Comparison of ENCODE assay signal across 9 cellular contexts in genomic region chr19:35436477-35437141, GRCh38. TPM values are rescaled to one million over a fixed set of nuclear protein-coding genes. Genes with fewer than 3 reads are reported as not detected.
DNase-seq lines count a peak whose midpoint lies in the region; ATAC-seq, FAIRE-seq and TF ChIP-seq lines count a peak whose summit lies in the region.
"Had no signal": no experiment of that assay in that cellular context is flagged by ENCODE, and none has a peak within 500 bp of the region (broad histone marks: within the 10 kb centered on the region; RNA-seq: fewer than 3 reads in every experiment).

No MANE protein-coding gene starts in this region.

- peak overlapping the region; percentile 83 to 89 for H3K27ac ChIP-seq in mucosa of rectum (ENCODE audit: low read depth in 2 of 2, low read length in 2 of 2)

- no peak for ATAC-seq in GM18867 (IDR thresholded peaks at IDR 0.05; ENCODE audit: unreplicated experiment)
- no peak for ATAC-seq in GM21390 (IDR thresholded peaks at IDR 0.05; ENCODE audit: unreplicated experiment)

- peak overlapping the region; percentile 31 to 52 for H3K9ac ChIP-seq in mucosa of rectum (ENCODE audit: low read depth in 1 of 2, low read length in 2 of 2)

- peaks cover 1% of the 10 kb centered on the region for H3K27me3 ChIP-seq in bronchial epithelial cell (ENCODE audit: control insufficient read depth, insufficient read depth, low read length)
- no peaks in the 10 kb centered on the region for H3K27me3 ChIP-seq in mucosa of rectum (ENCODE audit: control insufficient read depth in 2 of 2, insufficient read depth in 2 of 2, low read length in 2 of 2)

- no peak for TF ChIP-seq CTCF in bronchial epithelial cell (IDR thresholded peaks at IDR 0.05; ENCODE audit: insufficient read depth, low read length, severe bottlenecking)

- TF ChIP-seq POLR2A in erythroblast (IDR thresholded peaks at IDR 0.05; ENCODE audit: low read length): no peak

- DNase-seq in ELR (ENCODE audit: low read depth) (peak; percentile 13), NCI-H345 treated with DMSO at 0.1 percent for 48 hours (lab: John Stamatoyannopoulos, UW; ENCODE audit: unreplicated experiment) (peak; percentile 7), bronchial epithelial cell (ENCODE audit: low read depth) (peak; percentile 75), mucosa of gallbladder (ENCODE audit: low spot score) (no peak), erythroblast (lab: John Stamatoyannopoulos, UW) (no peak)

- no peak for FAIRE-seq in bronchial epithelial cell (lab: Jason Lieb, UNC)

- H3K4me1 ChIP-seq in mucosa of rectum (ENCODE audit: control insufficient read depth in 2 of 2, insufficient read depth in 2 of 2, low read length in 2 of 2): peaks cover 28 to 32% of the 10 kb centered on the region in 2 donors

- H3K36me3 ChIP-seq in bronchial epithelial cell (ENCODE audit: control insufficient read depth, insufficient read depth, low read length): no peaks in the 10 kb centered on the region
- H3K36me3 ChIP-seq in mucosa of rectum (ENCODE audit: control insufficient read depth in 2 of 2, insufficient read depth in 2 of 2, low read length in 2 of 2): no peaks in the 10 kb centered on the region

- no peaks in the 10 kb centered on the region for H3K9me3 ChIP-seq in mucosa of rectum (ENCODE audit: control insufficient read depth in 2 of 2, low read length in 2 of 2)

- no peak overlapping the region for H3K4me3 ChIP-seq in bronchial epithelial cell (ENCODE audit: low read depth, low read length)
- peak overlapping the region; percentile 18 to 67 for H3K4me3 ChIP-seq in mucosa of rectum (ENCODE audit: low read length in 2 of 2)

RNA-seq across cellular contexts. Expression of gene FFAR2, which starts 11.4 kb away (rescaled TPM):
- total RNA-seq in bronchial epithelial cell: not detected in 2 replicates
- 0.17 TPM for total RNA-seq in mucosa of gallbladder
- total RNA-seq: NCI-H460 had no signal

RNA-seq across cellular contexts. Expression of gene KRTDAP, which starts 53.7 kb away (rescaled TPM):
- total RNA-seq in bronchial epithelial cell (1.4 TPM in 1 of 2 replicates, not detected in the other), mucosa of gallbladder (not detected)
- total RNA-seq: NCI-H460 had no signal

Comparison
In these comparisons a context has a peak if more than half of its experiments do, and no peak if none do; other contexts are left out.
1. DNase-seq: peak in ELR (single experiment), NCI-H345 treated with DMSO at 0.1 percent for 48 hours (single experiment) and bronchial epithelial cell (single experiment); none in mucosa of gallbladder (single experiment) and erythroblast (0 of 2).